In genomic region chr1:119828266-119828665, GRCh38 we compare ENCODE assay signal across 38 cellular contexts. TPM values are rescaled to one million over a fixed set of nuclear protein-coding genes. Genes with fewer than 3 reads are reported as not detected.
"Had no signal": no experiment of that assay in that cellular context is flagged by ENCODE, and none has a peak within 500 bp of the region (broad histone marks: within the 10 kb centered on the region; RNA-seq: fewer than 3 reads in every experiment).

No MANE protein-coding gene starts in this region.

- H3K4me3 ChIP-seq: ascending aorta, breast epithelium had no signal

- H3K9me3 Mint-ChIP-seq: activated CD4-positive, alpha-beta memory T cell treated with anti-CD3 and anti-CD28 coated beads, Interleukin-2, amount 10 ng/mL, durations not matched to agents 7 days and 5 days; activated CD4-positive, alpha-beta T cell treated with anti-CD3 and anti-CD28 coated beads, Interleukin-2, amount 10 ng/mL, durations not matched to agents 7 days and 5 days; activated naive CD4-positive, alpha-beta T cell treated with anti-CD3 and anti-CD28 coated beads, Interleukin-2, amount 10 ng/mL, durations not matched to agents 7 days and 5 days; activated naive CD4-positive, alpha-beta T cell treated with anti-CD3 and anti-CD28 coated beads, Interleukin-2, amount 50 U/mL, for 24 hours; activated naive CD8-positive, alpha-beta T cell treated with anti-CD3 and anti-CD28 coated beads, Interleukin-2, amount 10 ng/mL, durations not matched to agents 7 days and 5 days; activated T-cell treated with anti-CD3 and anti-CD28 coated beads, Interleukin-2, amount 50 U/mL, for 24 hours; activated T-helper 2 cell treated with anti-CD3 and anti-CD28 coated beads, Interferon-gamma antibody, Interleukin-2, Interleukin-4, amounts not matched to agents 10 μg/mL and 5 μg/mL and 100 μg/mL, durations not matched to agents 14 hours and 24 hours and 36 hours; T-helper 1 cell treated with Interleukin-12 subunit alpha and Interleukin-12 subunit beta and Interleukin-4 antibody, amounts not matched to agents 30 μg/mL and 1 μg/mL, for 36 hours; T-helper 2 cell treated with Interferon-gamma antibody and Interleukin-4, amounts not matched to agents 5 μg/mL and 100 μg/mL, for 36 hours had no signal

- H3K9me3 ChIP-seq: ascending aorta, breast epithelium had no signal

- H3K27me3 ChIP-seq: ascending aorta, breast epithelium had no signal

- H3K27ac Mint-ChIP-seq: activated CD4-positive, alpha-beta memory T cell treated with anti-CD3 and anti-CD28 coated beads, Interleukin-2, amount 10 ng/mL, durations not matched to agents 7 days and 5 days; activated CD4-positive, alpha-beta T cell treated with anti-CD3 and anti-CD28 coated beads for 36 hours; activated CD4-positive, alpha-beta T cell treated with anti-CD3 and anti-CD28 coated beads, Interleukin-2, amount 10 ng/mL, durations not matched to agents 7 days and 5 days; activated CD8-positive, alpha-beta memory T cell treated with anti-CD3 and anti-CD28 coated beads, Interleukin-2, amount 10 ng/mL, durations not matched to agents 7 days and 5 days; activated CD8-positive, alpha-beta T cell treated with anti-CD3 and anti-CD28 coated beads, Interleukin-2, amount 10 ng/mL, durations not matched to agents 7 days and 5 days; activated naive CD4-positive, alpha-beta T cell treated with anti-CD3 and anti-CD28 coated beads, Interleukin-2, amount 10 ng/mL, durations not matched to agents 7 days and 5 days; activated naive CD4-positive, alpha-beta T cell treated with anti-CD3 and anti-CD28 coated beads, Interleukin-2, amount 50 U/mL, for 24 hours; activated naive CD8-positive, alpha-beta T cell; activated naive CD8-positive, alpha-beta T cell treated with anti-CD3 and anti-CD28 coated beads, Interleukin-2, amount 10 ng/mL, durations not matched to agents 7 days and 5 days; activated naive CD8-positive, alpha-beta T cell treated with anti-CD3 and anti-CD28 coated beads, Interleukin-2, amount 50 U/mL, for 24 hours; activated T-cell treated with anti-CD3 and anti-CD28 coated beads, Interleukin-2, amount 50 U/mL, for 24 hours; activated T-helper 2 cell treated with anti-CD3 and anti-CD28 coated beads, Interferon-gamma antibody, Interleukin-2, Interleukin-4, amounts not matched to agents 10 μg/mL and 5 μg/mL and 100 μg/mL, durations not matched to agents 14 hours and 24 hours and 36 hours; T-helper 1 cell treated with Interleukin-12 subunit alpha and Interleukin-12 subunit beta and Interleukin-4 antibody, amounts not matched to agents 30 μg/mL and 1 μg/mL, for 36 hours; T-helper 2 cell treated with Interferon-gamma antibody and Interleukin-4, amounts not matched to agents 5 μg/mL and 100 μg/mL, for 36 hours; WTC11 had no signal

- H3K27ac ChIP-seq: ascending aorta, breast epithelium, WERI-Rb-1 had no signal

- H3K4me3 Mint-ChIP-seq: activated CD4-positive, alpha-beta memory T cell treated with anti-CD3 and anti-CD28 coated beads, Interleukin-2, amount 10 ng/mL, durations not matched to agents 7 days and 5 days; activated CD4-positive, alpha-beta T cell treated with anti-CD3 and anti-CD28 coated beads for 36 hours; activated CD4-positive, alpha-beta T cell treated with anti-CD3 and anti-CD28 coated beads, Interleukin-2, amount 10 ng/mL, durations not matched to agents 7 days and 5 days; activated CD8-positive, alpha-beta memory T cell treated with anti-CD3 and anti-CD28 coated beads, Interleukin-2, amount 10 ng/mL, durations not matched to agents 7 days and 5 days; activated CD8-positive, alpha-beta T cell treated with anti-CD3 and anti-CD28 coated beads, Interleukin-2, amount 10 ng/mL, durations not matched to agents 7 days and 5 days; activated naive CD4-positive, alpha-beta T cell treated with anti-CD3 and anti-CD28 coated beads, Interleukin-2, amount 10 ng/mL, durations not matched to agents 7 days and 5 days; activated naive CD4-positive, alpha-beta T cell treated with anti-CD3 and anti-CD28 coated beads, Interleukin-2, amount 50 U/mL, for 24 hours; activated naive CD8-positive, alpha-beta T cell; activated naive CD8-positive, alpha-beta T cell treated with anti-CD3 and anti-CD28 coated beads, Interleukin-2, amount 10 ng/mL, durations not matched to agents 7 days and 5 days; activated naive CD8-positive, alpha-beta T cell treated with anti-CD3 and anti-CD28 coated beads, Interleukin-2, amount 50 U/mL, for 24 hours; activated T-cell treated with anti-CD3 and anti-CD28 coated beads, Interleukin-2, amount 50 U/mL, for 24 hours; brain; T-helper 1 cell treated with Interleukin-12 subunit alpha and Interleukin-12 subunit beta and Interleukin-4 antibody, amounts not matched to agents 30 μg/mL and 1 μg/mL, for 36 hours; T-helper 2 cell treated with Interferon-gamma antibody and Interleukin-4, amounts not matched to agents 5 μg/mL and 100 μg/mL, for 36 hours; WTC11 had no signal

- ATAC-seq: activated CD4-positive, alpha-beta T cell treated with anti-CD3 and anti-CD28 coated beads for 36 hours; activated CD4-positive, CD25-positive, alpha-beta regulatory T cell treated with anti-CD3 and anti-CD28 coated beads, Interleukin-2, amount 50 U/mL, for 24 hours; activated CD8-positive, alpha-beta memory T cell treated with anti-CD3 and anti-CD28 coated beads, Interleukin-2, amount 10 ng/mL, durations not matched to agents 7 days and 5 days; activated CD8-positive, alpha-beta T cell treated with anti-CD3 and anti-CD28 coated beads, Interleukin-2, amount 10 ng/mL, durations not matched to agents 7 days and 5 days; activated naive CD8-positive, alpha-beta T cell treated with anti-CD3 and anti-CD28 coated beads, Interleukin-2, amount 50 U/mL, for 24 hours; WTC11 had no signal

- H3K4me1 ChIP-seq: ascending aorta, breast epithelium had no signal

- H3K36me3 Mint-ChIP-seq: activated CD8-positive, alpha-beta memory T cell treated with anti-CD3 and anti-CD28 coated beads, Interleukin-2, amount 10 ng/mL, durations not matched to agents 7 days and 5 days; activated naive CD4-positive, alpha-beta T cell treated with anti-CD3 and anti-CD28 coated beads, Interleukin-2, amount 10 ng/mL, durations not matched to agents 7 days and 5 days; activated naive CD4-positive, alpha-beta T cell treated with anti-CD3 and anti-CD28 coated beads, Interleukin-2, amount 50 U/mL, for 24 hours; activated naive CD8-positive, alpha-beta T cell; activated naive CD8-positive, alpha-beta T cell treated with anti-CD3 and anti-CD28 coated beads, Interleukin-2, amount 10 ng/mL, durations not matched to agents 7 days and 5 days; brain; WTC11 had no signal

- H3K4me1 Mint-ChIP-seq: activated CD4-positive, alpha-beta memory T cell treated with anti-CD3 and anti-CD28 coated beads, Interleukin-2, amount 10 ng/mL, durations not matched to agents 7 days and 5 days; activated CD4-positive, alpha-beta T cell treated with anti-CD3 and anti-CD28 coated beads for 36 hours; activated CD4-positive, alpha-beta T cell treated with anti-CD3 and anti-CD28 coated beads, Interleukin-2, amount 10 ng/mL, durations not matched to agents 7 days and 5 days; activated CD8-positive, alpha-beta memory T cell treated with anti-CD3 and anti-CD28 coated beads, Interleukin-2, amount 10 ng/mL, durations not matched to agents 7 days and 5 days; activated naive CD4-positive, alpha-beta T cell treated with anti-CD3 and anti-CD28 coated beads, Interleukin-2, amount 10 ng/mL, durations not matched to agents 7 days and 5 days; activated naive CD4-positive, alpha-beta T cell treated with anti-CD3 and anti-CD28 coated beads, Interleukin-2, amount 50 U/mL, for 24 hours; activated naive CD8-positive, alpha-beta T cell treated with anti-CD3 and anti-CD28 coated beads, Interleukin-2, amount 10 ng/mL, durations not matched to agents 7 days and 5 days; activated naive CD8-positive, alpha-beta T cell treated with anti-CD3 and anti-CD28 coated beads, Interleukin-2, amount 50 U/mL, for 24 hours had no signal

- H3K36me3 ChIP-seq: ascending aorta, breast epithelium, WERI-Rb-1 had no signal

- DNase-seq: activated CD4-positive, alpha-beta memory T cell treated with anti-CD3 and anti-CD28 coated beads, Interleukin-2, amount 10 ng/mL, durations not matched to agents 7 days and 5 days; activated CD4-positive, alpha-beta T cell treated with anti-CD3 and anti-CD28 coated beads for 1 hour; activated CD4-positive, alpha-beta T cell treated with anti-CD3 and anti-CD28 coated beads for 36 hours; activated CD4-positive, alpha-beta T cell treated with anti-CD3 and anti-CD28 coated beads for 48 hours; activated CD4-positive, alpha-beta T cell treated with anti-CD3 and anti-CD28 coated beads, Interleukin-2, amount 10 ng/mL, durations not matched to agents 7 days and 5 days; activated CD4-positive, alpha-beta T cell treated with anti-CD3 and anti-CD28 coated beads, Interleukin-2, amount 50 U/mL, for 48 hours; activated CD4-positive, CD25-positive, alpha-beta regulatory T cell; activated CD8-positive, alpha-beta memory T cell treated with anti-CD3 and anti-CD28 coated beads for 24 hours; activated CD8-positive, alpha-beta memory T cell treated with anti-CD3 and anti-CD28 coated beads, Interleukin-2, amount 10 ng/mL, durations not matched to agents 7 days and 5 days; activated CD8-positive, alpha-beta memory T cell treated with anti-CD3 and anti-CD28 coated beads, Interleukin-2, amount 50 U/mL, for 48 hours; activated CD8-positive, alpha-beta T cell treated with anti-CD3 and anti-CD28 coated beads, Interleukin-2, amount 10 ng/mL, durations not matched to agents 7 days and 5 days; activated effector memory CD4-positive, alpha-beta T cell treated with Interleukin-2 at 50 U/mL for 16 hours; activated gamma-delta T cell; activated naive CD4-positive, alpha-beta T cell treated with anti-CD3 and anti-CD28 coated beads, Interleukin-2, amount 10 ng/mL, durations not matched to agents 7 days and 5 days; activated naive CD4-positive, alpha-beta T cell treated with Interleukin-2 at 50 U/mL for 16 hours; activated naive CD8-positive, alpha-beta T cell treated with anti-CD3 and anti-CD28 coated beads, Interleukin-2, amount 10 ng/mL, durations not matched to agents 7 days and 5 days; activated naive CD8-positive, alpha-beta T cell treated with anti-CD3 and anti-CD28 coated beads, Interleukin-2, amount 50 U/mL, for 24 hours; activated T-cell treated with anti-CD3 and anti-CD28 coated beads, Interleukin-2, amount 50 U/mL, for 24 hours; activated T-cell treated with anti-CD3 and anti-CD28 coated beads, Interleukin-2, amount 50 U/mL, for 48 hours; amygdala; anterior cingulate cortex; central memory CD4-positive, alpha-beta T cell; T-helper 1 cell; T-helper 2 cell; T-helper 9 cell; WERI-Rb-1 had no signal

RNA-seq across cellular contexts. Expression of gene REG4, which starts 17.0 kb away (rescaled TPM):
- total RNA-seq: activated CD4-positive, alpha-beta memory T cell treated with anti-CD3 and anti-CD28 coated beads, Interleukin-2, amount 10 ng/mL, durations not matched to agents 7 days and 5 days; activated T-helper 2 cell treated with anti-CD3 and anti-CD28 coated beads, Interferon-gamma antibody, Interleukin-2, Interleukin-4, amounts not matched to agents 10 μg/mL and 5 μg/mL and 100 μg/mL, durations not matched to agents 14 hours and 24 hours and 36 hours; ascending aorta; breast epithelium; cardiac septum; cerebellum had no signal

RNA-seq across cellular contexts. Expression of gene HMGCS2, which starts 59.6 kb away (rescaled TPM):
- total RNA-seq: activated CD4-positive, alpha-beta memory T cell treated with anti-CD3 and anti-CD28 coated beads, Interleukin-2, amount 10 ng/mL, durations not matched to agents 7 days and 5 days; activated CD4-positive, alpha-beta T cell treated with anti-CD3 and anti-CD28 coated beads for 36 hours; activated CD4-positive, alpha-beta T cell treated with anti-CD3 and anti-CD28 coated beads, Interleukin-2, amount 10 ng/mL, durations not matched to agents 7 days and 5 days; activated CD8-positive, alpha-beta memory T cell treated with anti-CD3 and anti-CD28 coated beads, Interleukin-2, amount 10 ng/mL, durations not matched to agents 7 days and 5 days; activated CD8-positive, alpha-beta T cell treated with anti-CD3 and anti-CD28 coated beads, Interleukin-2, amount 10 ng/mL, durations not matched to agents 7 days and 5 days; activated naive CD8-positive, alpha-beta T cell treated with anti-CD3 and anti-CD28 coated beads, Interleukin-2, amount 10 ng/mL, durations not matched to agents 7 days and 5 days; activated T-helper 2 cell treated with anti-CD3 and anti-CD28 coated beads, Interferon-gamma antibody, Interleukin-2, Interleukin-4, amounts not matched to agents 10 μg/mL and 5 μg/mL and 100 μg/mL, durations not matched to agents 14 hours and 24 hours and 36 hours had no signal
